Comparison of ENCODE assay signal across 8 cellular contexts in the genomic region with DNA sequence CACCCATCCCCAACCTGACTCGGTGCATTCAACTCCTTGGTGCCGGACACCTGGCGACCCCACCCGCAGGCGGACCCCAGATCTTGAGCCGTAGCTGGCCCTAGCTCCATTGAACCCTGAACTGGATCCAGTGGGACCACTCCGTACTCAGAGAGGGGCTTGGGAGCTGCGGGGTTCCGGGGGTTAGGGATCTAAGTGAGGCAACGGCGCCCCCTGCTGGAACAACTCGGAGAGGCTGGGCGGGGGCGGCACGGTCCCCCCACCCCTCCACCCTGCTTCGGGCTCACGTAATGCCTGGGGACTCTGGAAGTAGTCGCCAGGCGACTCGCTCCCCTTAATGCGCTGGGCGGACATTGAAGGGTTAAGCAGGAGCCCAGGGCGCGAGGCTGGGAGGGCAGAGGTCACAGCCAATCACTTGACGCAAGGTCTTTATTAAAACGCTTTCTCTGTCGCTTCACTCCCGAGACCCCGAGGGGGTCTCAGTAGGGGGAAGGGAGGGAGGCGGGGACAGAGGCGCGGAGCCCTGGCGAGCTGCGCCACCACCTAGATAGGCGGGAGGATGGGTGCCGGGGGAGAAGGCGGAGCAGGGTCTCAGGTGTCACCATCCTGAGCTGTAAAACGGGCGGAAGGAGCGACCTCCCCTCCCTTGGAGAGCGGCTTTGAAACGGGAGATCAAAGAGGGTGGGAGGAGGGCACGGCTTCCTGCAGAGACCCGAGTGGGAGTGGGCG. TPM values are rescaled to one million over a fixed set of nuclear protein-coding genes. Genes with fewer than 3 reads are reported as not detected.
DNase-seq lines count a peak whose midpoint lies in the region; ATAC-seq and TF ChIP-seq lines count a peak whose summit lies in the region.

No MANE protein-coding gene starts in this region.

- peaks cover 0 to 55% (median 8%) of the 10 kb centered on the region in 11 experiments; a peak in 9 of 22 replicates for H4K20me1 ChIP-seq in BLaER1 treated with 17β-estradiol and CSF1 and Interleukin-3, amounts not matched to agents 10 nM and 100 nM

- intact Hi-C loops in head of caudate nucleus (cut with DNase I) (no loop called here), posterior cingulate gyrus (cut with DNase I) (no loop called here)

- H3K4me3 ChIP-seq in BLaER1 treated with 17β-estradiol and CSF1 and Interleukin-3, amounts not matched to agents 10 nM and 100 nM, result peak overlapping the region; percentile 51 to 71 (median 60)
- H3K4me3 ChIP-seq in HUES6 (ENCODE audit: low read depth, low read length) (peak overlapping the region; percentile 76), RWPE2 (ENCODE audit: severe bottlenecking) (peak overlapping the region; percentile 13), urinary bladder (ENCODE audit: low read depth, low read length) (peak overlapping the region; percentile 35)

- H3K36me3 Mint-ChIP-seq in activated naive CD4-positive, alpha-beta T cell treated with anti-CD3 and anti-CD28 coated beads, Interleukin-2, amount 10 ng/mL, durations not matched to agents 7 days and 5 days, result no peaks in the 10 kb centered on the region

- CTCF ChIA-PET in activated naive CD4-positive, alpha-beta T cell treated with anti-CD3 and anti-CD28 coated beads, Interleukin-2, amount 10 ng/mL, durations not matched to agents 7 days and 5 days (lab: Charles Lee), result interaction anchor here (0.6 to 12.1 kb wide), 24 partner anchors 9 to 183 kb away, joined by 3 to 237 read pairs (median 4); a partner anchor contains a TSS

- peaks cover 33 to 48% (median 40%) of the 10 kb centered on the region in 11 experiments for H3K27me3 ChIP-seq in BLaER1 treated with 17β-estradiol and CSF1 and Interleukin-3, amounts not matched to agents 10 nM and 100 nM
- H3K27me3 ChIP-seq in HUES6 (ENCODE audit: control insufficient read depth, insufficient read depth, low read length) (peaks cover 9% of the 10 kb centered on the region; the same call in 1 of the 2 replicates), RWPE2 (ENCODE audit: insufficient read depth, poor library complexity, severe bottlenecking) (no peaks in the 10 kb centered on the region)

- H3K36me3 ChIP-seq in BLaER1 treated with 17β-estradiol and CSF1 and Interleukin-3, amounts not matched to agents 10 nM and 100 nM, result no peaks in the 10 kb centered on the region
- H3K36me3 ChIP-seq in HUES6 (ENCODE audit: control insufficient read depth, insufficient read depth, low read length) (peaks cover 7% of the 10 kb centered on the region), RWPE2 (ENCODE audit: low read depth) (no peaks in the 10 kb centered on the region), urinary bladder (ENCODE audit: insufficient read depth) (no peaks in the 10 kb centered on the region)

- H3K27ac ChIP-seq in BLaER1 treated with 17β-estradiol and CSF1 and Interleukin-3, amounts not matched to agents 10 nM and 100 nM, result peak overlapping the region in 7 of 11 experiments; percentile 2 to 66 (median 49); a peak in 10 of 22 replicates
- H3K27ac ChIP-seq in HUES6 (ENCODE audit: low read depth, low read length) (peak overlapping the region; percentile 90), RWPE2 (ENCODE audit: poor library complexity, severe bottlenecking) (no peak overlapping the region), urinary bladder (ENCODE audit: low read depth) (peak overlapping the region; percentile 19)

- H3K9ac ChIP-seq in BLaER1 treated with 17β-estradiol and CSF1 and Interleukin-3, amounts not matched to agents 10 nM and 100 nM, result peak overlapping the region; percentile 7 to 81 (median 66); a peak in 21 of 22 replicates
- H3K9ac ChIP-seq in HUES6 (ENCODE audit: low read length), result peak overlapping the region; percentile 87

- H3K27me3 Mint-ChIP-seq in activated naive CD4-positive, alpha-beta T cell treated with anti-CD3 and anti-CD28 coated beads, Interleukin-2, amount 10 ng/mL, durations not matched to agents 7 days and 5 days, result peaks cover 72% of the 10 kb centered on the region

- TF ChIP-seq CTCF in RWPE2 (IDR thresholded peaks at IDR 0.05; ENCODE audit: poor library complexity, severe bottlenecking), result peak; percentile 87

- peak overlapping the region; percentile 77 for H3K4me3 Mint-ChIP-seq in activated naive CD4-positive, alpha-beta T cell treated with anti-CD3 and anti-CD28 coated beads, Interleukin-2, amount 10 ng/mL, durations not matched to agents 7 days and 5 days

- H3K4me2 ChIP-seq in BLaER1 treated with 17β-estradiol and CSF1 and Interleukin-3, amounts not matched to agents 10 nM and 100 nM, result peak overlapping the region; percentile 89 to 100 (median 99)

- ATAC-seq in RWPE2 (ENCODE audit: low read depth), result no peak
- ATAC-seq in HG02852 (IDR thresholded peaks at IDR 0.05; ENCODE audit: unreplicated experiment), result no peak

- H3K4me1 Mint-ChIP-seq in activated naive CD4-positive, alpha-beta T cell treated with anti-CD3 and anti-CD28 coated beads, Interleukin-2, amount 10 ng/mL, durations not matched to agents 7 days and 5 days, result peaks cover 24% of the 10 kb centered on the region

- H3K9me3 ChIP-seq in BLaER1 treated with 17β-estradiol and CSF1 and Interleukin-3, amounts not matched to agents 10 nM and 100 nM (replicated peaks in 1 of 11), result no peaks in the 10 kb centered on the region
- no peaks in the 10 kb centered on the region for H3K9me3 ChIP-seq in HUES6 (ENCODE audit: control insufficient read depth, insufficient read depth, low read depth, low read length)
- H3K9me3 ChIP-seq in RWPE2 (ENCODE audit: severe bottlenecking), result no peaks in the 10 kb centered on the region

- H3K27ac Mint-ChIP-seq in activated naive CD4-positive, alpha-beta T cell treated with anti-CD3 and anti-CD28 coated beads, Interleukin-2, amount 10 ng/mL, durations not matched to agents 7 days and 5 days, result no peak overlapping the region

- H3K4me1 ChIP-seq in BLaER1 treated with 17β-estradiol and CSF1 and Interleukin-3, amounts not matched to agents 10 nM and 100 nM, result peaks cover 26 to 39% (median 33%) of the 10 kb centered on the region in 10 experiments
- H3K4me1 ChIP-seq in HUES6 (ENCODE audit: control insufficient read depth, insufficient read depth, low read length) (peaks cover 56% of the 10 kb centered on the region), RWPE2 (ENCODE audit: insufficient read depth, poor library complexity, severe bottlenecking) (peaks cover 45% of the 10 kb centered on the region), urinary bladder (ENCODE audit: insufficient read depth) (no peaks in the 10 kb centered on the region)

- no peaks in the 10 kb centered on the region for H3K9me3 Mint-ChIP-seq in activated naive CD4-positive, alpha-beta T cell treated with anti-CD3 and anti-CD28 coated beads, Interleukin-2, amount 10 ng/mL, durations not matched to agents 7 days and 5 days

- WGBS in urinary bladder, result 1% methylated on average over 45 of the region's 45 CpGs

- no peak for DNase-seq in RWPE2 (ENCODE audit: low spot score)
- peak; percentile 78 for DNase-seq in activated naive CD4-positive, alpha-beta T cell treated with anti-CD3 and anti-CD28 coated beads, Interleukin-2, amount 10 ng/mL, durations not matched to agents 7 days and 5 days
- DNase-seq in head of caudate nucleus, result peak in 41 of 42 donors; percentile 45 to 87 (median 70)
- DNase-seq in posterior cingulate gyrus, result peak in 9 of 10 donors; percentile 47 to 92 (median 66)

RNA-seq across cellular contexts. Expression of a gene that starts 0.7 kb away (rescaled TPM):
- 37.9 TPM for total RNA-seq in urinary bladder
- 25.3 TPM for polyA plus RNA-seq in urinary bladder

RNA-seq across cellular contexts. Expression of a gene that starts 22.2 kb away (rescaled TPM):
- 11.4 TPM for total RNA-seq in urinary bladder
- polyA plus RNA-seq in urinary bladder, result 32.6 TPM

RNA-seq across cellular contexts. Expression of a gene that starts 22.5 kb away (rescaled TPM):
- 12.5 TPM for total RNA-seq in urinary bladder
- 22.8 TPM for polyA plus RNA-seq in urinary bladder

RNA-seq across cellular contexts. Expression of a gene that starts 28.9 kb away (rescaled TPM):
- total RNA-seq in urinary bladder, result 35.7 TPM
- 38.2 TPM for polyA plus RNA-seq in urinary bladder

RNA-seq across cellular contexts. Expression of a gene that starts 34.8 kb away (rescaled TPM):
- 25.8 TPM for total RNA-seq in urinary bladder
- 115 TPM for polyA plus RNA-seq in urinary bladder

Comparison
In these comparisons a context has a peak if more than half of its experiments do, and no peak if none do; other contexts are left out.
1. H3K4me3 ChIP-seq: peak in every context shown above with its lines; median percentile 76 in HUES6; 60 in BLaER1 treated with 17β-estradiol and CSF1 and Interleukin-3, amounts not matched to agents 10 nM and 100 nM; 35 in urinary bladder; 13 in RWPE2.